1 cellular context compared by ENCODE assay signal in genomic region chr10:26835025-26835424, GRCh38.
TF ChIP-seq lines count a peak whose summit lies in the region.

No MANE protein-coding gene starts in this region.

TF ChIP-seq in HEK293T, 16 proteins besides CTCF, POLR2A, EP300 and RAD21 (continued from another document):
- TF ChIP-seq FOXM1 (IDR thresholded peaks at IDR 0.05; ENCODE audit: borderline replicate concordance) (no peak), ZNF384 (IDR thresholded peaks at IDR 0.05) (no peak), ARNT (IDR thresholded peaks at IDR 0.05) (no peak), SUZ12 (IDR thresholded peaks at IDR 0.05) (no peak), LEF1 (IDR thresholded peaks at IDR 0.05; ENCODE audit: borderline replicate concordance) (no peak), FOXA1 (IDR thresholded peaks at IDR 0.05) (no peak), BHLHE40 (IDR thresholded peaks at IDR 0.05; ENCODE audit: borderline replicate concordance) (no peak), SP1 (IDR thresholded peaks at IDR 0.05) (no peak), CTBP1 (IDR thresholded peaks at IDR 0.05; ENCODE audit: borderline replicate concordance) (no peak), HDGF (IDR thresholded peaks at IDR 0.05; ENCODE audit: borderline replicate concordance) (no peak)
